In genomic region chr15:91100561-91101355, GRCh38 we compare ENCODE assay signal across 3 cellular contexts.
TF ChIP-seq lines count a peak whose summit lies in the region.

No MANE protein-coding gene starts in this region.

TF ChIP-seq in IMR-90, 13 proteins besides CTCF, POLR2A, EP300 and RAD21:
- TF ChIP-seq RCOR1 (IDR thresholded peaks at IDR 0.05; ENCODE audit: insufficient replicate concordance, low read length) (no peak), USF2 (IDR thresholded peaks at IDR 0.05; ENCODE audit: low read depth, low read length) (no peak), MXI1 (IDR thresholded peaks at IDR 0.05; ENCODE audit: borderline replicate concordance, low read depth, low read length) (no peak), ELK1 (IDR thresholded peaks at IDR 0.05; ENCODE audit: borderline replicate concordance, low read depth, low read length) (no peak), BHLHE40 (IDR thresholded peaks at IDR 0.05; ENCODE audit: low read depth, low read length) (no peak), SMC3 (IDR thresholded peaks at IDR 0.05; ENCODE audit: low read depth, low read length) (no peak), MAFK (IDR thresholded peaks at IDR 0.05; ENCODE audit: low read depth, low read length) (no peak), RFX5 (IDR thresholded peaks at IDR 0.05; ENCODE audit: low read depth, low read length) (no peak), FOS (IDR thresholded peaks at IDR 0.05; ENCODE audit: low read depth, low read length) (no peak), NFE2L2 (IDR thresholded peaks at IDR 0.05; ENCODE audit: low read depth, low read length) (no peak)

TF ChIP-seq in K562, 482 proteins besides CTCF, POLR2A, EP300 and RAD21:
- no peak for TF ChIP-seq TFAP4 (CRISPR knock-in tag; IDR thresholded peaks at IDR 0.05; ENCODE audit: borderline replicate concordance)
- TF ChIP-seq HOXB6 (CRISPR knock-in tag; IDR thresholded peaks at IDR 0.05; ENCODE audit: borderline replicate concordance), result no peak
- TF ChIP-seq PHF21A (IDR thresholded peaks at IDR 0.05; ENCODE audit: borderline replicate concordance, low read depth), result no peak
- no peak for TF ChIP-seq CCAR2 (IDR thresholded peaks at IDR 0.05; ENCODE audit: low read depth, low read length)
- no peak for TF ChIP-seq C11orf30 (IDR thresholded peaks at IDR 0.05; ENCODE audit: low read depth)

TF ChIP-seq in liver, 16 proteins besides CTCF, POLR2A, EP300 and RAD21:
- TF ChIP-seq JUND (IDR thresholded peaks at IDR 0.05) (no peak), HNF4G (IDR thresholded peaks at IDR 0.05) (no peak), TAF1 (conservative IDR thresholded peaks at IDR 0.05) (no peak), GABPA (IDR thresholded peaks at IDR 0.05 in 1 of 2, conservative IDR thresholded peaks at IDR 0.05 in 1 of 2) (no peak), YY1 (IDR thresholded peaks at IDR 0.05) (no peak), REST (IDR thresholded peaks at IDR 0.05) (no peak), FOXA1 (IDR thresholded peaks at IDR 0.05) (no peak), SP1 (IDR thresholded peaks at IDR 0.05) (no peak), EGR1 (IDR thresholded peaks at IDR 0.05; ENCODE audit: low read depth in 2 of 2) (no peak), RXRA (IDR thresholded peaks at IDR 0.05) (no peak), NR2F2 (IDR thresholded peaks at IDR 0.05) (no peak), HNF4A (conservative IDR thresholded peaks at IDR 0.05) (no peak)
- TF ChIP-seq, protein P1, sequence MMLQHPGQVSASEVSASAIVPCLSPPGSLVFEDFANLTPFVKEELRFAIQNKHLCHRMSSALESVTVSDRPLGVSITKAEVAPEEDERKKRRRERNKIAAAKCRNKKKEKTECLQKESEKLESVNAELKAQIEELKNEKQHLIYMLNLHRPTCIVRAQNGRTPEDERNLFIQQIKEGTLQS (IDR thresholded peaks at IDR 0.05), result no peak
- TF ChIP-seq, protein P2, sequence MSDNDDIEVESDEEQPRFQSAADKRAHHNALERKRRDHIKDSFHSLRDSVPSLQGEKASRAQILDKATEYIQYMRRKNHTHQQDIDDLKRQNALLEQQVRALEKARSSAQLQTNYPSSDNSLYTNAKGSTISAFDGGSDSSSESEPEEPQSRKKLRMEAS (IDR thresholded peaks at IDR 0.05), result no peak
TF ChIP-seq in liver: peak in this region for 0.
